Comparison of ENCODE assay signal across 13 cellular contexts in genomic region chr14:102608064-102608446, GRCh38. TPM values are rescaled to one million over a fixed set of nuclear protein-coding genes. Genes with fewer than 3 reads are reported as not detected.
DNase-seq lines count a peak whose midpoint lies in the region; ATAC-seq and TF ChIP-seq lines count a peak whose summit lies in the region.
"Had no signal": no experiment of that assay in that cellular context is flagged by ENCODE, and none has a peak within 500 bp of the region (broad histone marks: within the 10 kb centered on the region; RNA-seq: fewer than 3 reads in every experiment).

No MANE protein-coding gene starts in this region.

- TF ChIP-seq POLR2A in vagina (IDR thresholded peaks at IDR 0.05) = no peak

- no peak overlapping the region; the same call in 1 of the 2 replicates for H3K4me3 ChIP-seq in GM12864 (ENCODE audit: low read depth, low read length)
- no peak overlapping the region for H3K4me3 ChIP-seq in vagina
- H3K4me3 ChIP-seq: PC-9 had no signal

- no peaks in the 10 kb centered on the region for H3K36me3 ChIP-seq in vagina

- ATAC-seq in GM19351 (IDR thresholded peaks at IDR 0.05; ENCODE audit: unreplicated experiment) = peak; percentile 38
- ATAC-seq in HG02798 (IDR thresholded peaks at IDR 0.05; ENCODE audit: poor library complexity, unreplicated experiment) = peak; percentile 62
- peak; percentile 46 for ATAC-seq in HG03521 (IDR thresholded peaks at IDR 0.05; ENCODE audit: unreplicated experiment)

- H3K27me3 ChIP-seq in vagina = no peaks in the 10 kb centered on the region

- H3K27ac ChIP-seq in vagina = no peak overlapping the region
- H3K27ac ChIP-seq: PC-9 had no signal

- DNase-seq in GM12864 (ENCODE audit: low read depth) (peak; percentile 82), NCI-H524 treated with DMSO at 0.1 percent for 48 hours (lab: John Stamatoyannopoulos, UW) (no peak), mucosa of gallbladder (ENCODE audit: low spot score) (no peak), SW480 (ENCODE audit: low spot score) (no peak), vagina (ENCODE audit: extremely low spot score in 2 of 2) (no peak)
- DNase-seq: C1 segment of cervical spinal cord, H9, KBM-7, PC-9, T-helper 9 cell had no signal

- intact Hi-C loops in vagina (cut with DNase I) = no loop called here

- H3K9me3 ChIP-seq in vagina = no peaks in the 10 kb centered on the region

- peaks cover 55% of the 10 kb centered on the region for H3K4me1 ChIP-seq in vagina

- TF ChIP-seq CTCF in GM12864 (IDR thresholded peaks at IDR 0.05; ENCODE audit: low read depth, low read length, missing control alignments) (no peak), vagina (IDR thresholded peaks at IDR 0.05) (no peak)

RNA-seq across cellular contexts. Expression of gene RCOR1, which starts 15.6 kb away (rescaled TPM):
- 28.5 TPM for total RNA-seq in mucosa of gallbladder
- 24.3 TPM for total RNA-seq in vagina
